21 cellular contexts compared by ENCODE assay signal in the genomic region with DNA sequence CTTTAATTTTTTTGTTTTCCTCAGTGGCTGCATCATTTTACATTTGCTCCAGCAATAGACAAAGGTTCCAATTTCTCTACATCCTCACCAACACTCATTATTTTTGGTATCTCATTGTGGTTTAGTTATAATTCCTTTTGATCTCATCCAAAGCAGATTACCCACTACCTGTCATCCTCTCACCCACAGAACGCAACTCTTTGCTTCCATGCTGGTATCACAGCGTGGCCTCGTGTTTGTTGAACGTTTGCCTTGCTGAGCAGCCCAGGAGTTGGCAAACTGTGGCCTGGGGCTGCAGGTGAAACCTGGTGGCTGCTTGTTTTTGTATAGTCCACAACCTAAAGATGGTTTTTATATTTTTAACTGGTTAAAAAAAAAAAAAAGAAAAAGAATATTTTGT.
"Had no signal": no experiment of that assay in that cellular context is flagged by ENCODE, and none has a peak within 500 bp of the region (broad histone marks: within the 10 kb centered on the region; RNA-seq: fewer than 3 reads in every experiment).

No MANE protein-coding gene starts in this region.

- H3K36me3 Mint-ChIP-seq: activated CD4-positive, alpha-beta memory T cell treated with anti-CD3 and anti-CD28 coated beads for 36 hours; mesothelial cell of epicardium; stimulated activated naive B cell treated with anti-CD40 and anti-IgM and Interleukin-4, amounts not matched to agents 10 μg/mL and 1 μg/mL and 100 μg/mL, for 72 hours had no signal

- ATAC-seq: lower lobe of right lung; stimulated activated naive B cell treated with anti-CD40 and anti-IgM and Interleukin-4, amounts not matched to agents 10 μg/mL and 1 μg/mL and 100 μg/mL, for 72 hours had no signal

- H3K4me3 ChIP-seq: adrenal gland, lower lobe of right lung, tibial artery, uterus had no signal

- H3K27me3 ChIP-seq: adrenal gland, tibial artery, uterus had no signal

- H3K27ac ChIP-seq: adrenal gland, lower lobe of right lung, tibial artery, uterus had no signal

- H3K4me3 Mint-ChIP-seq: activated CD4-positive, alpha-beta memory T cell treated with anti-CD3 and anti-CD28 coated beads for 36 hours; activated T-helper 1 cell treated with anti-CD3 and anti-CD28 coated beads, Interleukin-12 subunit alpha, Interleukin-12 subunit beta, Interleukin-2, Interleukin-4 antibody, amounts not matched to agents 30 ng/mL and 10 ng/mL and 1 ng/mL, durations not matched to agents 14 hours and 24 hours and 36 hours; mesothelial cell of epicardium; nephron; stimulated activated naive B cell treated with anti-CD40 and anti-IgM and Interleukin-4, amounts not matched to agents 10 μg/mL and 1 μg/mL and 100 μg/mL, for 72 hours; T-helper 1 cell treated with Interleukin-12 subunit alpha and Interleukin-12 subunit beta and Interleukin-4 antibody, amounts not matched to agents 30 μg/mL and 1 μg/mL, for 36 hours had no signal

- H3K9me3 ChIP-seq: adrenal gland, lower lobe of right lung, uterus had no signal

- H3K9me3 Mint-ChIP-seq: activated CD4-positive, alpha-beta memory T cell treated with anti-CD3 and anti-CD28 coated beads for 36 hours; activated T-helper 1 cell treated with anti-CD3 and anti-CD28 coated beads, Interleukin-12 subunit alpha, Interleukin-12 subunit beta, Interleukin-2, Interleukin-4 antibody, amounts not matched to agents 30 ng/mL and 10 ng/mL and 1 ng/mL, durations not matched to agents 14 hours and 24 hours and 36 hours; stimulated activated naive B cell treated with anti-CD40 and anti-IgM and Interleukin-4, amounts not matched to agents 10 μg/mL and 1 μg/mL and 100 μg/mL, for 72 hours; T-helper 1 cell treated with Interleukin-12 subunit alpha and Interleukin-12 subunit beta and Interleukin-4 antibody, amounts not matched to agents 30 μg/mL and 1 μg/mL, for 36 hours had no signal

- H3K36me3 ChIP-seq: adrenal gland, lower lobe of right lung, tibial artery, uterus had no signal

- H3K27me3 Mint-ChIP-seq: activated CD4-positive, alpha-beta memory T cell treated with anti-CD3 and anti-CD28 coated beads for 36 hours; stimulated activated naive B cell treated with anti-CD40 and anti-IgM and Interleukin-4, amounts not matched to agents 10 μg/mL and 1 μg/mL and 100 μg/mL, for 72 hours had no signal

- DNase-seq: activated CD4-positive, alpha-beta memory T cell treated with anti-CD3 and anti-CD28 coated beads for 36 hours; activated gamma-delta T cell treated with Interleukin-2 at 50 U/mL for 16 hours; adrenal gland; cerebellar nuclear complex; cortex of kidney; lower lobe of right lung; nucleus accumbens; retina; stimulated activated naive B cell treated with anti-CD40 and anti-IgM and Interleukin-4, amounts not matched to agents 10 μg/mL and 1 μg/mL and 100 μg/mL, for 72 hours; substantia nigra; tibial artery; uterus had no signal

- H3K27ac Mint-ChIP-seq: activated CD4-positive, alpha-beta memory T cell treated with anti-CD3 and anti-CD28 coated beads for 36 hours; activated T-helper 1 cell treated with anti-CD3 and anti-CD28 coated beads, Interleukin-12 subunit alpha, Interleukin-12 subunit beta, Interleukin-2, Interleukin-4 antibody, amounts not matched to agents 30 ng/mL and 10 ng/mL and 1 ng/mL, durations not matched to agents 14 hours and 24 hours and 36 hours; mesothelial cell of epicardium; nephron; T-helper 1 cell treated with Interleukin-12 subunit alpha and Interleukin-12 subunit beta and Interleukin-4 antibody, amounts not matched to agents 30 μg/mL and 1 μg/mL, for 36 hours had no signal

- H3K4me1 ChIP-seq: adrenal gland, uterus had no signal

- FAIRE-seq: astrocyte, bronchial epithelial cell, endometrium, frontal cortex, keratinocyte had no signal
